In genomic region chr20:34938466-34939163, GRCh38 we compare ENCODE assay signal across 12 cellular contexts. TPM values are rescaled to one million over a fixed set of nuclear protein-coding genes. Genes with fewer than 3 reads are reported as not detected.
DNase-seq lines count a peak whose midpoint lies in the region; ATAC-seq, FAIRE-seq and TF ChIP-seq lines count a peak whose summit lies in the region.
"Had no signal": no experiment of that assay in that cellular context is flagged by ENCODE, and none has a peak within 500 bp of the region (broad histone marks: within the 10 kb centered on the region; RNA-seq: fewer than 3 reads in every experiment).

No MANE protein-coding gene starts in this region.

- H3K9me3 ChIP-seq in mammary epithelial cell (replicated peaks; ENCODE audit: insufficient read depth, low read length): no peaks in the 10 kb centered on the region
- no peaks in the 10 kb centered on the region for H3K9me3 ChIP-seq in breast epithelium
- H3K9me3 ChIP-seq: A549 had no signal

- CTCF ChIA-PET in MCF 10A (lab: Yijun Ruan, JAX) (interaction anchor here (0.5 to 2.1 kb wide), 3 partner anchors 14 to 1243 kb away, joined by 3 to 7 read pairs (median 4); no protein-coding TSS in a partner anchor), mammary epithelial cell (lab: Charles Lee; ENCODE audit: low non-redundant PET) (no interaction called here)

- H3K4me1 Mint-ChIP-seq in MCF 10A (ENCODE audit: insufficient read depth, unreplicated experiment) (peaks cover 5% of the 10 kb centered on the region), memory B cell (no peaks in the 10 kb centered on the region)

- intact Hi-C loops in MCF 10A (cut with micrococcal nuclease): no loop called here
- intact Hi-C loops in mammary epithelial cell (cut with micrococcal nuclease): no loop called here
- intact Hi-C loops in breast epithelium (cut with DNase I; ENCODE audit: low total_unique reads): no loop called here

- H3K27ac Mint-ChIP-seq in MCF 10A (ENCODE audit: low read depth, unreplicated experiment) (no peak overlapping the region), memory B cell (no peak overlapping the region)

- no peak for FAIRE-seq in urothelium cell line (lab: Jason Lieb, UNC)
- FAIRE-seq: A549, kidney had no signal

- H3K27me3 Mint-ChIP-seq in MCF 10A (ENCODE audit: insufficient read depth, unreplicated experiment): no peaks in the 10 kb centered on the region
- no peaks in the 10 kb centered on the region for H3K27me3 Mint-ChIP-seq in memory B cell

- H3K27ac ChIP-seq in mammary epithelial cell (ENCODE audit: insufficient read depth, low read depth, low read length) (no peak overlapping the region), breast epithelium (peak overlapping the region; percentile 75 to 76)
- H3K27ac ChIP-seq: A549 had no signal

- BruUV-seq in MCF 10A (replicated peaks; lab: Mats Ljungman, UMichigan): no TSS peak
- no TSS peak for BruUV-seq in mammary epithelial cell (replicated peaks; lab: Mats Ljungman, UMichigan)

- no peak for TF ChIP-seq POLR2A in breast epithelium (IDR thresholded peaks at IDR 0.05)

- no peak overlapping the region for H2AFZ ChIP-seq in mammary epithelial cell (ENCODE audit: low read depth, low read length)

- no peak overlapping the region for H3K4me3 Mint-ChIP-seq in MCF 10A (ENCODE audit: unreplicated experiment)
- no peak overlapping the region for H3K4me3 Mint-ChIP-seq in memory B cell

- H3K9ac ChIP-seq in mammary epithelial cell (ENCODE audit: insufficient read depth, low read length): no peak overlapping the region

- no peaks in the 10 kb centered on the region for H3K27me3 ChIP-seq in mammary epithelial cell (ENCODE audit: insufficient read depth, low read length)
- no peaks in the 10 kb centered on the region for H3K27me3 ChIP-seq in breast epithelium

- peak; percentile 60 for DNase-seq in MCF 10A (ENCODE audit: unreplicated experiment)
- DNase-seq in mammary epithelial cell: no peak
- DNase-seq in breast epithelium (ENCODE audit: low spot score in 2 of 2): peak in 1 of 2 donors; percentile 55
- no peak for DNase-seq in memory B cell (ENCODE audit: low spot score in 2 of 2)
- no peak for DNase-seq in ureter (ENCODE audit: low spot score)
- no peak for DNase-seq in urothelium cell line (ENCODE audit: low spot score)
- DNase-seq: cortex of kidney; kidney; stimulated activated CD4-positive, alpha-beta T cell treated with anti-CD3 and anti-CD28 coated beads, Interleukin-2, amount 100 ng/mL, for 48 hours had no signal

- H3K36me3 ChIP-seq in mammary epithelial cell (ENCODE audit: insufficient read depth, low read length) (peaks cover 40% of the 10 kb centered on the region), breast epithelium (no peaks in the 10 kb centered on the region)

- dilution Hi-C loops in mammary epithelial cell (cut with HindIII; ENCODE audit: low sequenced_read_pairs): no loop called here

- WGBS in mammary epithelial cell (ENCODE audit: low coverage, missing lambda C conversion rate): 89% methylated on average over 10 of the region's 14 CpGs

- H3K79me2 ChIP-seq in mammary epithelial cell (ENCODE audit: insufficient read depth, low read length): no peaks in the 10 kb centered on the region

- H3K4me3 ChIP-seq in mammary epithelial cell (replicated peaks in 1 of 3; ENCODE audit: insufficient read depth in 1 of 3, low read depth in 2 of 3, low read length in 3 of 3) (no peak overlapping the region), breast epithelium (no peak overlapping the region)
- H3K4me3 ChIP-seq: A549 had no signal

- no peaks in the 10 kb centered on the region for H4K20me1 ChIP-seq in mammary epithelial cell (ENCODE audit: insufficient read depth, low read length)

- peaks cover 9% of the 10 kb centered on the region for H3K4me1 ChIP-seq in mammary epithelial cell (ENCODE audit: insufficient read depth, low read length)
- peaks cover 0 to 8% of the 10 kb centered on the region in 2 donors for H3K4me1 ChIP-seq in breast epithelium
- H3K4me1 ChIP-seq: A549 had no signal

- H3K36me3 Mint-ChIP-seq in MCF 10A (ENCODE audit: insufficient read depth, unreplicated experiment) (peaks cover 62% of the 10 kb centered on the region), memory B cell (peaks cover 17% of the 10 kb centered on the region)

- no peak overlapping the region for H3K4me2 ChIP-seq in mammary epithelial cell (ENCODE audit: insufficient read depth, low read depth, low read length)
- H3K4me2 ChIP-seq: A549 had no signal

- H3K9me3 Mint-ChIP-seq in MCF 10A (ENCODE audit: unreplicated experiment) (no peaks in the 10 kb centered on the region), memory B cell (no peaks in the 10 kb centered on the region)

- peak; percentile 43 for ATAC-seq in memory B cell (ENCODE audit: low read depth)
- no peak for ATAC-seq in HG03439 (IDR thresholded peaks at IDR 0.05; ENCODE audit: unreplicated experiment)
- ATAC-seq in GM21367 (IDR thresholded peaks at IDR 0.05; ENCODE audit: unreplicated experiment): no peak
- ATAC-seq: A549 had no signal

- POLR2A ChIA-PET in MCF 10A (lab: Yijun Ruan, JAX): interaction anchor here (2.0 kb wide), 1 partner anchor 16 kb away, joined by 7 read pairs; no protein-coding TSS in a partner anchor

- in situ Hi-C loops in mammary epithelial cell (cut with MboI; ENCODE audit: low sequenced_read_pairs in 2 of 2): no loop called here

- TF ChIP-seq CTCF in MCF 10A (IDR thresholded peaks at IDR 0.05; ENCODE audit: unreplicated experiment) (no peak), mammary epithelial cell (conservative IDR thresholded peaks at IDR 0.05 in 1 of 2, IDR thresholded peaks at IDR 0.05 in 1 of 2; ENCODE audit: extremely low read depth in 1 of 2, insufficient read depth in 1 of 2, low read depth in 1 of 2, low read length in 2 of 2) (no peak), breast epithelium (IDR thresholded peaks at IDR 0.05) (no peak)

RNA-seq across cellular contexts. Expression of gene GSS, which starts 17.0 kb away (rescaled TPM):
- total RNA-seq in MCF 10A (2022): 94.6 and 115 TPM in 2 replicates
- 100 to 1,000 TPM; 102 to 115 TPM for total RNA-seq in mammary epithelial cell
- 127 TPM for polyA plus RNA-seq in mammary epithelial cell
- polyA minus RNA-seq in mammary epithelial cell: 147 TPM
- total RNA-seq in breast epithelium: 10 to 100 TPM; 33.4 to 61.9 (median 53.7) TPM
- 56.6 TPM for total RNA-seq in ureter

RNA-seq across cellular contexts. Expression of gene MYH7B, which starts 17.1 kb away (rescaled TPM):
- total RNA-seq in MCF 10A (2022) (0.07 and 0.27 TPM in 2 replicates), mammary epithelial cell (under 1 TPM; under 0.01 to 0.28 TPM), breast epithelium (1 to 10 TPM in 1 of 3 donors, under 1 TPM in 2; 0.66 to 1.1 (median 0.73) TPM), ureter (1.4 TPM)
- polyA plus RNA-seq in mammary epithelial cell: 0.11 TPM
- polyA minus RNA-seq in mammary epithelial cell: not detected
